In genomic region chr1:44050261-44050660, GRCh38 we compare ENCODE assay signal across 21 cellular contexts. TPM values are rescaled to one million over a fixed set of nuclear protein-coding genes. Genes with fewer than 3 reads are reported as not detected.
DNase-seq lines count a peak whose midpoint lies in the region; ATAC-seq and TF ChIP-seq lines count a peak whose summit lies in the region.
"Had no signal": no experiment of that assay in that cellular context is flagged by ENCODE, and none has a peak within 500 bp of the region (broad histone marks: within the 10 kb centered on the region; RNA-seq: fewer than 3 reads in every experiment).

No MANE protein-coding gene starts in this region.

- no peaks in the 10 kb centered on the region for H3K9me3 Mint-ChIP-seq in chondrocyte (ENCODE audit: low read depth)
- H3K9me3 Mint-ChIP-seq: activated naive CD4-positive, alpha-beta T cell treated with anti-CD3 and anti-CD28 coated beads for 36 hours; activated T-cell treated with anti-CD3 and anti-CD28 coated beads, Interleukin-2, amount 50 U/mL, for 4 hours; naive B cell; stimulated activated naive CD8-positive, alpha-beta T cell treated with anti-CD3 and anti-CD28 coated beads, Interleukin-15, amount 100 ng/mL, for 72 hours; type B pancreatic cell had no signal

- H3K4me1 Mint-ChIP-seq in chondrocyte (ENCODE audit: low read depth): peaks cover 34% of the 10 kb centered on the region

- H3K4me1 ChIP-seq in Panc1 (ENCODE audit: control insufficient read depth, insufficient read depth, low read length) (peaks cover 10% of the 10 kb centered on the region), rectal smooth muscle tissue (ENCODE audit: control insufficient read depth, insufficient read depth, low read length) (no peaks in the 10 kb centered on the region), tibial artery (peaks cover 0 to 16% (median 9%) of the 10 kb centered on the region in 4 donors)
- H3K4me1 ChIP-seq: parathyroid adenoma had no signal

- peak; percentile 45 for DNase-seq in HT1080 (ENCODE audit: low read depth)
- DNase-seq in Panc1 (ENCODE audit: low read depth, low spot score): no peak
- DNase-seq in chondrocyte (ENCODE audit: low spot score): no peak
- DNase-seq in SW 1271 (lab: John Stamatoyannopoulos, UW): no peak
- DNase-seq in tibial artery: no peak
- DNase-seq: activated CD4-positive, CD25-positive, alpha-beta regulatory T cell; activated naive CD4-positive, alpha-beta T cell treated with anti-CD3 and anti-CD28 coated beads for 36 hours; activated T-cell treated with anti-CD3 and anti-CD28 coated beads, Interleukin-2, amount 50 U/mL, for 4 hours; anterior cingulate cortex; COR-L47; naive B cell; NCI-H446; stimulated activated CD4-positive, alpha-beta T cell treated with anti-CD3 and anti-CD28 coated beads, Interleukin-2, amount 100 ng/mL, for 48 hours; stimulated activated naive CD8-positive, alpha-beta T cell treated with anti-CD3 and anti-CD28 coated beads, Interleukin-15, amount 100 ng/mL, for 72 hours had no signal

- H3K4me3 ChIP-seq in Panc1 (ENCODE audit: low read depth in 2 of 2, low read length in 2 of 2) (no peak overlapping the region), rectal smooth muscle tissue (ENCODE audit: low read length) (no peak overlapping the region), tibial artery (no peak overlapping the region)

- no peak for ATAC-seq in Panc1
- ATAC-seq in GM19467 (IDR thresholded peaks at IDR 0.05; ENCODE audit: unreplicated experiment): no peak
- ATAC-seq in HG03520 (IDR thresholded peaks at IDR 0.05; ENCODE audit: unreplicated experiment): no peak
- ATAC-seq: activated T-cell treated with anti-CD3 and anti-CD28 coated beads, Interleukin-2, amount 50 U/mL, for 4 hours; Right ventricle myocardium inferior; stimulated activated naive CD8-positive, alpha-beta T cell treated with anti-CD3 and anti-CD28 coated beads, Interleukin-15, amount 100 ng/mL, for 72 hours had no signal

- CTCF ChIA-PET in Panc1 (lab: Charles Lee): interaction anchor here (0.7 kb wide), 1 partner anchor 285 kb away, joined by 10 read pairs; no protein-coding TSS in a partner anchor

- TF ChIP-seq CTCF in Panc1 (IDR thresholded peaks at IDR 0.05) (no peak), chondrocyte (IDR thresholded peaks at IDR 0.05) (no peak), tibial artery (IDR thresholded peaks at IDR 0.05) (no peak)

- H3K36me3 ChIP-seq in Panc1 (ENCODE audit: control insufficient read depth, insufficient read depth, low read length): no peaks in the 10 kb centered on the region
- no peaks in the 10 kb centered on the region for H3K36me3 ChIP-seq in rectal smooth muscle tissue (ENCODE audit: control insufficient read depth, insufficient read depth, low read length)
- no peaks in the 10 kb centered on the region for H3K36me3 ChIP-seq in tibial artery

- H3K27me3 ChIP-seq in Panc1 (ENCODE audit: control insufficient read depth, insufficient read depth, low read length): no peaks in the 10 kb centered on the region
- H3K27me3 ChIP-seq in rectal smooth muscle tissue (ENCODE audit: control insufficient read depth, insufficient read depth, low read length): no peaks in the 10 kb centered on the region
- no peaks in the 10 kb centered on the region for H3K27me3 ChIP-seq in tibial artery

- H3K27me3 Mint-ChIP-seq in chondrocyte (ENCODE audit: low read depth): no peaks in the 10 kb centered on the region

- no TSS peak for BruUV-seq in Panc1 (replicated peaks; lab: Mats Ljungman, UMichigan)

- H3K36me3 Mint-ChIP-seq in chondrocyte (ENCODE audit: low read depth): no peaks in the 10 kb centered on the region
- H3K36me3 Mint-ChIP-seq: naive B cell, type B pancreatic cell had no signal

- no peak overlapping the region for H3K4me3 Mint-ChIP-seq in chondrocyte (ENCODE audit: unreplicated experiment)
- H3K4me3 Mint-ChIP-seq: activated naive CD4-positive, alpha-beta T cell treated with anti-CD3 and anti-CD28 coated beads for 36 hours; activated T-cell treated with anti-CD3 and anti-CD28 coated beads, Interleukin-2, amount 50 U/mL, for 4 hours; B cell; stimulated activated naive CD8-positive, alpha-beta T cell treated with anti-CD3 and anti-CD28 coated beads, Interleukin-15, amount 100 ng/mL, for 72 hours; type B pancreatic cell had no signal

- H3K9ac ChIP-seq in rectal smooth muscle tissue (ENCODE audit: low read length): no peak overlapping the region
- H3K9ac ChIP-seq: parathyroid adenoma had no signal

- H3K9me3 ChIP-seq in Panc1 (ENCODE audit: control insufficient read depth, insufficient read depth, low read depth, low read length): no peaks in the 10 kb centered on the region
- H3K9me3 ChIP-seq in tibial artery: no peaks in the 10 kb centered on the region

- H3K27ac ChIP-seq in Panc1 (ENCODE audit: low read length) (peak overlapping the region; percentile 13; the same call in 1 of the 2 replicates), rectal smooth muscle tissue (ENCODE audit: low read depth, low read length) (peak overlapping the region; percentile 33), tibial artery (no peak overlapping the region)
- H3K27ac ChIP-seq: parathyroid adenoma had no signal

- POLR2A ChIA-PET in Panc1 (lab: Charles Lee): no interaction called here

- H3K27ac Mint-ChIP-seq in chondrocyte (ENCODE audit: unreplicated experiment): peak overlapping the region; percentile 27
- H3K27ac Mint-ChIP-seq: activated naive CD4-positive, alpha-beta T cell treated with anti-CD3 and anti-CD28 coated beads for 36 hours; B cell; stimulated activated naive CD8-positive, alpha-beta T cell treated with anti-CD3 and anti-CD28 coated beads, Interleukin-15, amount 100 ng/mL, for 72 hours; type B pancreatic cell had no signal

- in situ Hi-C loops in Panc1 (cut with HindIII; ENCODE audit: low pct_unique_long_range_greater_than_20kb, low sequenced_read_pairs): no loop called here

- intact Hi-C loops in Panc1 (cut with micrococcal nuclease; ENCODE audit: unreplicated experiment): no loop called here
- intact Hi-C loops in tibial artery (cut with DNase I; ENCODE audit: low total_unique reads): loop anchor here (5.0 kb wide), 1 partner anchor 288 kb away; no protein-coding TSS in a partner anchor

RNA-seq across cellular contexts. Expression of gene SLC6A9, which starts 19.0 kb away (rescaled TPM):
- total RNA-seq in HT1080 (2014; rRNA removed; shearing (Covaris generic)): 4.1 and 6.4 TPM in 2 replicates
- polyA plus RNA-seq in HT1080 (2015; cell fraction: cytosol; rRNA removed): 11.2 and 11.7 TPM in 2 replicates
- 17.1 and 17.3 TPM in 2 replicates for polyA plus RNA-seq in HT1080 (2015; cell fraction: nucleus; rRNA removed)
- total RNA-seq in Panc1 (2021; ENCODE audit: unreplicated experiment) (9.2 TPM), chondrocyte (8.4 to 67.3 TPM (median 61.7 TPM) in 3 replicates)
- 24.4 TPM for polyA plus RNA-seq in Panc1 (2012; ENCODE audit: insufficient read length)

RNA-seq across cellular contexts. Expression of gene CCDC24, which starts 58.9 kb away (rescaled TPM):
- total RNA-seq in HT1080 (2014; rRNA removed; shearing (Covaris generic)): 8.4 and 9.6 TPM in 2 replicates
- polyA plus RNA-seq in HT1080 (2015; cell fraction: cytosol; rRNA removed): 5.5 and 7.7 TPM in 2 replicates
- 17.4 and 27.5 TPM in 2 replicates for polyA plus RNA-seq in HT1080 (2015; cell fraction: nucleus; rRNA removed)
- 24.4 TPM for total RNA-seq in Panc1 (2021; ENCODE audit: unreplicated experiment)
- polyA plus RNA-seq in Panc1 (2012; ENCODE audit: insufficient read length): 27.3 TPM
- total RNA-seq in chondrocyte: 5.4 to 6.8 TPM (median 6.3 TPM) in 3 replicates

Comparison
In these comparisons a context has a peak if more than half of its experiments do, and no peak if none do; other contexts are left out.
1. H3K27ac ChIP-seq: peak in Panc1 (single experiment) and rectal smooth muscle tissue (single experiment); none in tibial artery (0 of 2).